In genomic region chrX:43605351-43605750, GRCh38 we compare ENCODE assay signal across 13 cellular contexts. TPM values are rescaled to one million over a fixed set of nuclear protein-coding genes. Genes with fewer than 3 reads are reported as not detected.
DNase-seq lines count a peak whose midpoint lies in the region; ATAC-seq, FAIRE-seq and TF ChIP-seq lines count a peak whose summit lies in the region.
"Had no signal": no experiment of that assay in that cellular context is flagged by ENCODE, and none has a peak within 500 bp of the region (broad histone marks: within the 10 kb centered on the region; RNA-seq: fewer than 3 reads in every experiment).

No MANE protein-coding gene starts in this region.

- H3K9me3 ChIP-seq in DND-41 (ENCODE audit: insufficient read depth, low read length, severe bottlenecking) (no peaks in the 10 kb centered on the region), HEK293 (ENCODE audit: control insufficient read depth, insufficient read depth, low read depth, low read length) (no peaks in the 10 kb centered on the region), keratinocyte (ENCODE audit: control insufficient read depth, low read depth, low read length) (no peaks in the 10 kb centered on the region)
- H3K9me3 ChIP-seq: Caco-2 had no signal

- H3K27ac ChIP-seq in DND-41 (ENCODE audit: low read length) (no peak overlapping the region), HEK293 (ENCODE audit: extremely low read depth, low read depth, low read length) (no peak overlapping the region), keratinocyte (ENCODE audit: control insufficient read depth, insufficient read depth, low read length) (no peak overlapping the region)

- no peak overlapping the region for H3K4me2 ChIP-seq in DND-41 (ENCODE audit: insufficient read depth, low read length)
- H3K4me2 ChIP-seq in keratinocyte (ENCODE audit: control insufficient read depth, extremely low read depth, insufficient read depth, low read depth, low read length): no peak overlapping the region

- POLR2A ChIA-PET in HEK293 (lab: Yijun Ruan, JAX): no interaction called here

- H3K4me1 ChIP-seq in DND-41 (ENCODE audit: insufficient read depth, low read length): 0 out of 2 replicates have a peak, but pooled peaks cover 5% of the 10 kb centered on the region
- H3K4me1 ChIP-seq in HEK293 (ENCODE audit: control insufficient read depth, insufficient read depth, low read length): no peaks in the 10 kb centered on the region
- no peaks in the 10 kb centered on the region for H3K4me1 ChIP-seq in keratinocyte (ENCODE audit: control insufficient read depth, extremely low read depth, insufficient read depth, low read length)
- H3K4me1 ChIP-seq: Caco-2 had no signal

- H3K79me2 ChIP-seq in DND-41 (ENCODE audit: insufficient read depth, low read length) (no peaks in the 10 kb centered on the region), keratinocyte (ENCODE audit: control insufficient read depth, insufficient read depth, low read length) (no peaks in the 10 kb centered on the region)

- no peaks in the 10 kb centered on the region for H3K4me1 Mint-ChIP-seq in activated T-helper 17 cell treated with anti-CD3 and anti-CD28 coated beads, Interleukin-2, amount 50 U/mL, for 72 hours
- H3K4me1 Mint-ChIP-seq: CD8-positive, alpha-beta memory T cell had no signal

- H4K20me1 ChIP-seq in DND-41 (ENCODE audit: insufficient read depth, low read length): no peaks in the 10 kb centered on the region
- H4K20me1 ChIP-seq in keratinocyte (ENCODE audit: control insufficient read depth, extremely low read depth, insufficient read depth, low read length): no peaks in the 10 kb centered on the region

- no peaks in the 10 kb centered on the region for H3K27me3 ChIP-seq in DND-41 (ENCODE audit: insufficient read depth, low read length, poor library complexity)
- H3K27me3 ChIP-seq in keratinocyte (ENCODE audit: control insufficient read depth, extremely low read depth, insufficient read depth, low read length): no peaks in the 10 kb centered on the region

- CTCF ChIA-PET in HEK293 (lab: Yijun Ruan, JAX): interaction anchor here (0.6 kb wide), 1 partner anchor 994 kb away, joined by 3 read pairs; no protein-coding TSS in a partner anchor

- no peak overlapping the region for H3K9ac ChIP-seq in DND-41 (ENCODE audit: low read depth, low read length)
- H3K9ac ChIP-seq in keratinocyte (ENCODE audit: control insufficient read depth, extremely low read depth, insufficient read depth, low read length): no peak overlapping the region

- H3K27me3 Mint-ChIP-seq in activated T-helper 17 cell treated with anti-CD3 and anti-CD28 coated beads, Interleukin-2, amount 50 U/mL, for 72 hours: no peaks in the 10 kb centered on the region

- H3K4me3 ChIP-seq in DND-41 (ENCODE audit: low read depth in 1 of 2, low read length in 2 of 2) (no peak overlapping the region), HEK293 (ENCODE audit: low read depth, low read length) (no peak overlapping the region), keratinocyte (ENCODE audit: control insufficient read depth in 2 of 3, extremely low read depth in 1 of 3, insufficient read depth in 2 of 3, low read depth in 1 of 3, low read length in 3 of 3) (no peak overlapping the region)
- H3K4me3 ChIP-seq: GM12878 had no signal

- dilution Hi-C loops in keratinocyte (cut with MboI; ENCODE audit: extremely low pct_ligation_motif_present, low sequenced_read_pairs): no loop called here

- H3K9me3 Mint-ChIP-seq in activated T-helper 17 cell treated with anti-CD3 and anti-CD28 coated beads, Interleukin-2, amount 50 U/mL, for 72 hours: no peaks in the 10 kb centered on the region

- TF ChIP-seq CTCF in DND-41 (IDR thresholded peaks at IDR 0.05; ENCODE audit: borderline replicate concordance, extremely low read depth, low read length, poor library complexity, severe bottlenecking): no peak
- TF ChIP-seq CTCF in HEK293 (tag by site-specific recombination; IDR thresholded peaks at IDR 0.05): no peak
- no peak for TF ChIP-seq CTCF in keratinocyte (optimal IDR thresholded peaks at IDR 0.05 in 1 of 3, IDR thresholded peaks at IDR 0.05 in 1 of 3, conservative IDR thresholded peaks at IDR 0.05 in 1 of 3; ENCODE audit: extremely low read depth in 1 of 3, insufficient read depth in 2 of 3, low read length in 3 of 3)

- peak overlapping the region; percentile 40 for H3K4me3 Mint-ChIP-seq in activated T-helper 17 cell treated with anti-CD3 and anti-CD28 coated beads, Interleukin-2, amount 50 U/mL, for 72 hours
- H3K4me3 Mint-ChIP-seq: CD14-positive monocyte; CD8-positive, alpha-beta memory T cell had no signal

- peak overlapping the region; percentile 59 for H3K27ac Mint-ChIP-seq in activated T-helper 17 cell treated with anti-CD3 and anti-CD28 coated beads, Interleukin-2, amount 50 U/mL, for 72 hours
- H3K27ac Mint-ChIP-seq: CD14-positive monocyte; CD8-positive, alpha-beta memory T cell had no signal

- TF ChIP-seq POLR2A in GM12891 (IDR thresholded peaks at IDR 0.05; ENCODE audit: low read depth, low read length): no peak

- ATAC-seq in DND-41 (ENCODE audit: insufficient read depth, low read depth): no peak
- no peak for ATAC-seq in activated T-helper 17 cell treated with anti-CD3 and anti-CD28 coated beads, Interleukin-2, amount 50 U/mL, for 72 hours (replicated peaks)
- ATAC-seq in GM18498 (IDR thresholded peaks at IDR 0.05; ENCODE audit: unreplicated experiment): no peak
- ATAC-seq: GM12878 had no signal

- no peaks in the 10 kb centered on the region for H3K9me1 ChIP-seq in keratinocyte (ENCODE audit: control insufficient read depth, extremely low read depth, insufficient read depth, low read length)

- FAIRE-seq in keratinocyte (lab: Jason Lieb, UNC): no peak
- no peak for FAIRE-seq in GM12891 (lab: Jason Lieb, UNC)
- FAIRE-seq: GM12878 had no signal

- no peaks in the 10 kb centered on the region for H3K36me3 Mint-ChIP-seq in activated T-helper 17 cell treated with anti-CD3 and anti-CD28 coated beads, Interleukin-2, amount 50 U/mL, for 72 hours (ENCODE audit: low read depth)
- H3K36me3 Mint-ChIP-seq: CD14-positive monocyte; CD8-positive, alpha-beta memory T cell had no signal

- 0 out of 2 replicates have a peak overlapping the region, but pooled peaks have one; percentile 33 for H2AFZ ChIP-seq in DND-41 (ENCODE audit: low read depth, low read length)
- H2AFZ ChIP-seq in keratinocyte (ENCODE audit: control insufficient read depth, low read length): peak overlapping the region; percentile 47

- no peaks in the 10 kb centered on the region for H3K36me3 ChIP-seq in DND-41 (ENCODE audit: insufficient read depth, low read length)
- no peaks in the 10 kb centered on the region for H3K36me3 ChIP-seq in HEK293 (ENCODE audit: control insufficient read depth in 2 of 2, insufficient read depth in 1 of 2, low read length in 2 of 2)
- H3K36me3 ChIP-seq in keratinocyte (ENCODE audit: control insufficient read depth in 2 of 2, extremely low read depth in 1 of 2, insufficient read depth in 2 of 2, low read length in 2 of 2): no peaks in the 10 kb centered on the region

- DNase-seq in DND-41: no peak
- DNase-seq in keratinocyte (ENCODE audit: low read depth, low spot score): no peak
- no peak for DNase-seq in NOMO-1 treated with dmso at 0.1 percent for 144 hours (lab: John Stamatoyannopoulos, UW; ENCODE audit: unreplicated experiment)
- DNase-seq in GM12891 (ENCODE audit: insufficient read length, low spot score): no peak
- DNase-seq: Caco-2; CD8-positive, alpha-beta memory T cell; HCEC 1CT; Kasumi-1 had no signal

TF ChIP-seq in GM12891, 5 proteins besides CTCF, POLR2A, EP300 and RAD21:
- TF ChIP-seq SPI1 (IDR thresholded peaks at IDR 0.05; ENCODE audit: low read depth, low read length) (no peak), PAX5 (IDR thresholded peaks at IDR 0.05; ENCODE audit: insufficient read depth, low read length, severe bottlenecking) (no peak)
TF ChIP-seq in GM12891: peak in this region for 0.

RNA-seq across cellular contexts. Expression of gene MAOA, which starts 50.7 kb away (rescaled TPM):
- total RNA-seq in activated T-helper 17 cell treated with anti-CD3 and anti-CD28 coated beads, Interleukin-2, amount 50 U/mL, for 72 hours: 10 to 100 TPM in 1 of 2 donors, 1 to 10 TPM in 1; 4.5 to 20.4 TPM
- polyA plus RNA-seq in keratinocyte: 49.4 to 69.7 TPM (median 63.2 TPM) in 3 replicates
- polyA plus RNA-seq in keratinocyte (2011; ENCODE audit: low read depth): 37.8 TPM
- 50.1 and 74.1 TPM in 2 replicates for polyA plus RNA-seq in keratinocyte (2011; cell fraction: cytosol; rRNA removed)
- 49.4 and 56.3 TPM in 2 replicates for polyA plus RNA-seq in keratinocyte (2011; cell fraction: nucleus; rRNA removed)
- 40.7 and 57.5 TPM in 2 replicates for polyA plus RNA-seq in keratinocyte (2012; ENCODE audit: low replicate concordance)
- 24.3 to 113 TPM (median 89.0 TPM) in 3 replicates for polyA minus RNA-seq in keratinocyte
- polyA minus RNA-seq in keratinocyte (2011; cell fraction: cytosol; rRNA and poly(A)+ RNA removed): 54.1 TPM
- 32.5 and 63.0 TPM in 2 replicates for polyA minus RNA-seq in keratinocyte (2011; cell fraction: nucleus; rRNA and poly(A)+ RNA removed)
- not detected for polyA plus RNA-seq in GM12891 (2012; ENCODE audit: low read depth, missing spikeins)
